18 cellular contexts compared by ENCODE assay signal in genomic region chr2:239178484-239178883, GRCh38.
DNase-seq lines count a peak whose midpoint lies in the region; ATAC-seq and TF ChIP-seq lines count a peak whose summit lies in the region.
"Had no signal": no experiment of that assay in that cellular context is flagged by ENCODE, and none has a peak within 500 bp of the region (broad histone marks: within the 10 kb centered on the region; RNA-seq: fewer than 3 reads in every experiment).

No MANE protein-coding gene starts in this region.

- no peak for ATAC-seq in esophagus mucosa
- ATAC-seq: PC-3 had no signal

- peaks cover 28% of the 10 kb centered on the region for H3K4me1 ChIP-seq in BLaER1
- no peaks in the 10 kb centered on the region for H3K4me1 ChIP-seq in Peyer's patch
- H3K4me1 ChIP-seq in spleen, result no peaks in the 10 kb centered on the region

- 95 to 97% (median 97%) methylated on average over 10 of the region's 10 CpGs for WGBS in spleen, 5 donors

- H3K27me3 ChIP-seq in BLaER1 (no peaks in the 10 kb centered on the region), Peyer's patch (no peaks in the 10 kb centered on the region), spleen (replicated peaks in 1 of 7) (no peaks in the 10 kb centered on the region)

- H3K4me3 ChIP-seq in BLaER1 (peak overlapping the region; percentile 21; the same call in 1 of the 2 replicates), Peyer's patch (no peak overlapping the region), spleen (no peak overlapping the region)

- TF ChIP-seq POLR2A in Peyer's patch (IDR thresholded peaks at IDR 0.05), result no peak
- no peak for TF ChIP-seq POLR2A in spleen (IDR thresholded peaks at IDR 0.05)

- H3K27ac ChIP-seq in BLaER1 (no peak overlapping the region; the same call in 1 of the 2 replicates), Peyer's patch (no peak overlapping the region), spleen (no peak overlapping the region)

- intact Hi-C loops in spleen (cut with DNase I; ENCODE audit: low total_unique reads), result no loop called here

- peak overlapping the region; percentile 15; the same call in 1 of the 2 replicates for H3K4me2 ChIP-seq in BLaER1

- TF ChIP-seq CTCF in Peyer's patch (IDR thresholded peaks at IDR 0.05) (no peak), spleen (IDR thresholded peaks at IDR 0.05 in 8 of 11, conservative IDR thresholded peaks at IDR 0.05 in 3 of 11) (no peak)

- H3K9me3 ChIP-seq in BLaER1 (peaks cover 51% of the 10 kb centered on the region), Peyer's patch (peaks cover 0 to 2% (median 0%) of the 10 kb centered on the region in 4 donors), spleen (peaks cover 2 to 39% (median 25%) of the 10 kb centered on the region in 8 donors)

- DNase-seq in Peyer's patch, result peak in 2 of 3 donors; percentile 21 to 22
- DNase-seq in islet precursor cell, result peak; percentile 45
- DNase-seq in spleen, result peak; percentile 51
- no peak for DNase-seq in UCSD-AML1 (lab: John Stamatoyannopoulos, UW; ENCODE audit: unreplicated experiment)
- DNase-seq in H4 (ENCODE audit: low spot score), result no peak
- DNase-seq: ACHN; AML-193; CD4-positive, alpha-beta memory T cell; DND-41; H9; NCI-H1092; NCI-H146; NCI-H2081 treated with DMSO at 0.1 percent for 48 hours; NCI-H510A treated with DMSO at 0.1 percent for 48 hours; NCI-H82; PC-3 had no signal

- H3K9ac ChIP-seq in BLaER1, result no peak overlapping the region

- H4K20me1 ChIP-seq in BLaER1, result peaks cover 12% of the 10 kb centered on the region; the same call in 1 of the 2 replicates

- H3K36me3 ChIP-seq in BLaER1 (peaks cover 83% of the 10 kb centered on the region), Peyer's patch (peaks cover 0 to 54% (median 0%) of the 10 kb centered on the region in 3 donors), spleen (peaks cover 0 to 97% (median 51%) of the 10 kb centered on the region in 6 donors)

Comparison
In these comparisons a context has a peak if more than half of its experiments do, and no peak if none do; other contexts are left out.
1. DNase-seq: peak in Peyer's patch (2 of 3), islet precursor cell (single experiment) and spleen (single experiment); none in UCSD-AML1 (single experiment) and H4 (single experiment).